1 cellular context compared by ENCODE assay signal in genomic region chr17:29155235-29155965, GRCh38.
TF ChIP-seq lines count a peak whose summit lies in the region.

No MANE protein-coding gene starts in this region.

TF ChIP-seq in HepG2, 621 proteins besides CTCF, POLR2A, EP300 and RAD21 (continued from another document and continues in another):
- TF ChIP-seq CEBPZ (IDR thresholded peaks at IDR 0.05; ENCODE audit: low read length) (no peak), SAP130 (CRISPR knock-in tag; IDR thresholded peaks at IDR 0.05; ENCODE audit: low read depth) (peak; percentile 89), HNF1A (IDR thresholded peaks at IDR 0.05; ENCODE audit: low read depth) (no peak), HNF1A (CRISPR knock-in tag; IDR thresholded peaks at IDR 0.05; ENCODE audit: borderline replicate concordance) (no peak), KMT2B (CRISPR knock-in tag; IDR thresholded peaks at IDR 0.05) (no peak), ZNF841 (CRISPR knock-in tag; IDR thresholded peaks at IDR 0.05; ENCODE audit: borderline replicate concordance) (no peak), ZNF883 (CRISPR knock-in tag; IDR thresholded peaks at IDR 0.05; ENCODE audit: not compliant biosample characterization) (peak; percentile 36), ZNF570 (CRISPR knock-in tag; IDR thresholded peaks at IDR 0.05; ENCODE audit: borderline replicate concordance) (no peak), NR2F1 (CRISPR knock-in tag; IDR thresholded peaks at IDR 0.05) (peak; percentile 83 to 91), PAXIP1 (CRISPR knock-in tag; conservative IDR thresholded peaks at IDR 0.05) (peak; percentile 90), GLMP (CRISPR knock-in tag; IDR thresholded peaks at IDR 0.05; ENCODE audit: borderline replicate concordance) (no peak), ZHX2 (IDR thresholded peaks at IDR 0.05; ENCODE audit: low read depth) (no peak), ZHX2 (CRISPR knock-in tag; IDR thresholded peaks at IDR 0.05; ENCODE audit: borderline replicate concordance) (no peak), KLF11 (CRISPR knock-in tag; IDR thresholded peaks at IDR 0.05) (0 out of 2 replicates have a peak, but pooled peaks have one; percentile 34), MEIS1 (CRISPR knock-in tag; IDR thresholded peaks at IDR 0.05; ENCODE audit: borderline replicate concordance) (peak; percentile 53; the same call in 1 of the 2 replicates), CAMTA2 (CRISPR knock-in tag; IDR thresholded peaks at IDR 0.05; ENCODE audit: borderline replicate concordance) (no peak), DRAP1 (CRISPR knock-in tag; IDR thresholded peaks at IDR 0.05) (peak; percentile 53; the same call in 1 of the 2 replicates), HNRNPL (IDR thresholded peaks at IDR 0.05; ENCODE audit: low read depth, low read length) (peak; percentile 89; the same call in 1 of the 2 replicates), ZMYM4 (CRISPR knock-in tag; IDR thresholded peaks at IDR 0.05) (peak; percentile 34; the same call in 1 of the 2 replicates), CBX1 (IDR thresholded peaks at IDR 0.05; ENCODE audit: low read depth) (no peak), ZNF414 (CRISPR knock-in tag; IDR thresholded peaks at IDR 0.05) (peak; percentile 43; the same call in 1 of the 2 replicates), DMAP1 (CRISPR knock-in tag; IDR thresholded peaks at IDR 0.05) (peak; percentile 60; the same call in 1 of the 2 replicates), SP5 (CRISPR knock-in tag; IDR thresholded peaks at IDR 0.05; ENCODE audit: borderline replicate concordance, low read depth) (peak; percentile 87), NR2C2 (CRISPR knock-in tag; IDR thresholded peaks at IDR 0.05; ENCODE audit: borderline replicate concordance) (peak; percentile 93), BCL6 (CRISPR knock-in tag; IDR thresholded peaks at IDR 0.05) (peak; percentile 47), CHD4 (IDR thresholded peaks at IDR 0.05; ENCODE audit: borderline replicate concordance, low read length) (0 out of 2 replicates have a peak, but pooled peaks have one; percentile 30), YEATS4 (CRISPR knock-in tag; IDR thresholded peaks at IDR 0.05; ENCODE audit: borderline replicate concordance) (0 out of 2 replicates have a peak, but pooled peaks have one; percentile 54), THAP9 (CRISPR knock-in tag; IDR thresholded peaks at IDR 0.05; ENCODE audit: borderline replicate concordance) (0 out of 2 replicates have a peak, but pooled peaks have one; percentile 21), RXRA (CRISPR knock-in tag; IDR thresholded peaks at IDR 0.05) (peak; percentile 83), ZNF709 (CRISPR knock-in tag; IDR thresholded peaks at IDR 0.05) (0 out of 2 replicates have a peak, but pooled peaks have one; percentile 31), ZNF263 (CRISPR knock-in tag; IDR thresholded peaks at IDR 0.05) (peak; percentile 85), NR2F2 (IDR thresholded peaks at IDR 0.05; ENCODE audit: borderline replicate concordance, low read depth) (peak; percentile 69), ZNF773 (CRISPR knock-in tag; IDR thresholded peaks at IDR 0.05; ENCODE audit: borderline replicate concordance) (no peak), ZNF234 (CRISPR knock-in tag; conservative IDR thresholded peaks at IDR 0.05) (no peak)
